Comparison of ENCODE assay signal across 18 cellular contexts in the genomic region with DNA sequence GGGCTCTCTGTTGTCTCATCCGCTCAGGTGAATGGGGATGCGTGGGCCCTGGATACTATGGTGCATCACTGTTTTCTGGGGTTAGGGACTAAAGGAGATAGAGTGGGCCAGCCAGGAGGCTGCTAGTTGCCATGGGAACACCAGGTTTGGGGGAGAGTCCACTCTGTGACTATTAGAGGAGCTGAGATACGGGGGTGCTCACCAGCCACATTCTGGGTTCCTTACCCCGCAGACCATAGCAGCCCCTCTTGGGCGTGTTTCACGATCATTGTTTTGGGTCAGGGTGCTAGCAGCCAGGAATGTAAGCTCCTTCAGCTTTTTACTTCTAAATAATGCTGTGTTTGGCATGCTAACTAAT. TPM values are rescaled to one million over a fixed set of nuclear protein-coding genes. Genes with fewer than 3 reads are reported as not detected.
A peak's percentile ranks its signal among the peaks of the same experiment; 100 is the strongest.
DNase-seq lines count a peak whose midpoint lies in the region; ATAC-seq, FAIRE-seq and TF ChIP-seq lines count a peak whose summit lies in the region.
"Had no signal": no experiment of that assay in that cellular context is flagged by ENCODE, and none has a peak within 500 bp of the region (broad histone marks: within the 10 kb centered on the region; RNA-seq: fewer than 3 reads in every experiment).

No MANE protein-coding gene starts in this region.

- H3K27ac ChIP-seq in PC-3 (ENCODE audit: low read length) = no peak overlapping the region
- peak overlapping the region; percentile 85 to 87 for H3K27ac ChIP-seq in mucosa of rectum (ENCODE audit: low read depth in 2 of 2, low read length in 2 of 2)
- H3K27ac ChIP-seq in stomach = peak overlapping the region in 4 of 5 donors; percentile 15 to 87 (median 52)
- H3K27ac ChIP-seq: C4-2B, prostate gland had no signal

- TF ChIP-seq CTCF in PC-3 (conservative IDR thresholded peaks at IDR 0.05; ENCODE audit: low read depth, low read length) (no peak), bronchial epithelial cell (IDR thresholded peaks at IDR 0.05; ENCODE audit: insufficient read depth, low read length, severe bottlenecking) (no peak), stomach (IDR thresholded peaks at IDR 0.05) (no peak)

- H3K9ac ChIP-seq in PC-3 (ENCODE audit: low read length) = no peak overlapping the region
- peak overlapping the region in 1 of 2 donors; percentile 66 for H3K9ac ChIP-seq in mucosa of rectum (ENCODE audit: low read depth in 1 of 2, low read length in 2 of 2)

- peaks cover 24% of the 10 kb centered on the region for H3K4me1 ChIP-seq in PC-3 (ENCODE audit: insufficient read depth, low read length)
- H3K4me1 ChIP-seq in mucosa of rectum (ENCODE audit: control insufficient read depth in 2 of 2, insufficient read depth in 2 of 2, low read length in 2 of 2) = peaks cover 14 to 30% of the 10 kb centered on the region in 2 donors
- peaks cover 0 to 48% (median 26%) of the 10 kb centered on the region in 4 donors for H3K4me1 ChIP-seq in stomach
- H3K4me1 ChIP-seq: prostate gland had no signal

- no peaks in the 10 kb centered on the region for H3K9me3 Mint-ChIP-seq in activated naive CD4-positive, alpha-beta T cell treated with anti-CD3 and anti-CD28 coated beads, Interleukin-2, amount 10 ng/mL, durations not matched to agents 7 days and 5 days
- H3K9me3 Mint-ChIP-seq: activated T-helper 1 cell treated with anti-CD3 and anti-CD28 coated beads, Interleukin-12 subunit alpha, Interleukin-12 subunit beta, Interleukin-2, Interleukin-4 antibody, amounts not matched to agents 30 ng/mL and 10 ng/mL and 1 ng/mL, durations not matched to agents 14 hours and 24 hours and 36 hours; stimulated activated effector memory CD8-positive, alpha-beta T cell treated with anti-CD3 and anti-CD28 coated beads, Interleukin-12 subunit alpha, Interleukin-12 subunit beta, amount 100 ng/mL, for 72 hours had no signal

- no peaks in the 10 kb centered on the region for H3K9me3 ChIP-seq in PC-3 (ENCODE audit: low read length)
- H3K9me3 ChIP-seq in mucosa of rectum (ENCODE audit: control insufficient read depth in 2 of 2, low read length in 2 of 2) = no peaks in the 10 kb centered on the region
- no peaks in the 10 kb centered on the region for H3K9me3 ChIP-seq in stomach
- H3K9me3 ChIP-seq: prostate gland, tibial nerve had no signal

- H3K4me1 Mint-ChIP-seq in activated naive CD4-positive, alpha-beta T cell treated with anti-CD3 and anti-CD28 coated beads, Interleukin-2, amount 10 ng/mL, durations not matched to agents 7 days and 5 days = peaks cover 18% of the 10 kb centered on the region

- no peak for TF ChIP-seq POLR2A in stomach (IDR thresholded peaks at IDR 0.05)

- intact Hi-C loops in PC-3 (cut with micrococcal nuclease) = no loop called here
- intact Hi-C loops in stomach (cut with DNase I; ENCODE audit: low total_unique reads) = loop anchor here (5.0 to 10.0 kb wide), 2 partner anchors 59 to 331 kb away; partner anchors contain the start of gene PJA1

- no peak for ATAC-seq in PC-3
- no peak for ATAC-seq in HG03521 (IDR thresholded peaks at IDR 0.05; ENCODE audit: unreplicated experiment)
- ATAC-seq: stimulated activated effector memory CD8-positive, alpha-beta T cell treated with anti-CD3 and anti-CD28 coated beads, Interleukin-12 subunit alpha, Interleukin-12 subunit beta, amount 100 ng/mL, for 72 hours had no signal

- WGBS in stomach, 5 donors = 84 to 91% (median 86%) methylated on average over 6 of the region's 6 CpGs

- peaks cover 31% of the 10 kb centered on the region for H3K27me3 Mint-ChIP-seq in activated naive CD4-positive, alpha-beta T cell treated with anti-CD3 and anti-CD28 coated beads, Interleukin-2, amount 10 ng/mL, durations not matched to agents 7 days and 5 days

- H3K36me3 ChIP-seq in PC-3 (ENCODE audit: low read depth, low read length) (peaks cover 11% of the 10 kb centered on the region; the same call in 1 of the 2 replicates), bronchial epithelial cell (ENCODE audit: control insufficient read depth, insufficient read depth, low read length) (peaks cover 5% of the 10 kb centered on the region), mucosa of rectum (ENCODE audit: control insufficient read depth in 2 of 2, insufficient read depth in 2 of 2, low read length in 2 of 2) (peaks cover 0 to 3% of the 10 kb centered on the region in 2 donors), stomach (no peaks in the 10 kb centered on the region)
- H3K36me3 ChIP-seq: prostate gland, tibial nerve had no signal

- no TSS peak for BruUV-seq in PC-3 (replicated peaks; lab: Mats Ljungman, UMichigan)

- H2AFZ ChIP-seq in PC-3 (ENCODE audit: low read length) = no peak overlapping the region

- peak overlapping the region; percentile 93 for H3K4me3 ChIP-seq in PC-3 (ENCODE audit: low read length)
- peak overlapping the region; percentile 79 for H3K4me3 ChIP-seq in bronchial epithelial cell (ENCODE audit: low read depth, low read length)
- no peak overlapping the region for H3K4me3 ChIP-seq in mucosa of rectum (ENCODE audit: low read length in 2 of 2)
- H3K4me3 ChIP-seq in stomach = peak overlapping the region in 1 of 4 donors; percentile 71
- H3K4me3 ChIP-seq: prostate gland had no signal

- no peak for FAIRE-seq in bronchial epithelial cell (lab: Jason Lieb, UNC)
- FAIRE-seq: TTC549 had no signal

- peaks cover 96% of the 10 kb centered on the region for H3K79me2 ChIP-seq in PC-3 (ENCODE audit: low read length)

- TF ChIP-seq EP300 in stomach (IDR thresholded peaks at IDR 0.05) = no peak

- H3K27ac Mint-ChIP-seq in activated naive CD4-positive, alpha-beta T cell treated with anti-CD3 and anti-CD28 coated beads, Interleukin-2, amount 10 ng/mL, durations not matched to agents 7 days and 5 days = no peak overlapping the region
- H3K27ac Mint-ChIP-seq: activated T-helper 1 cell treated with anti-CD3 and anti-CD28 coated beads, Interleukin-12 subunit alpha, Interleukin-12 subunit beta, Interleukin-2, Interleukin-4 antibody, amounts not matched to agents 30 ng/mL and 10 ng/mL and 1 ng/mL, durations not matched to agents 14 hours and 24 hours and 36 hours; stimulated activated effector memory CD8-positive, alpha-beta T cell treated with anti-CD3 and anti-CD28 coated beads, Interleukin-12 subunit alpha, Interleukin-12 subunit beta, amount 100 ng/mL, for 72 hours had no signal

- H3K9me2 ChIP-seq in PC-3 (replicated peaks; ENCODE audit: low read length) = no peaks in the 10 kb centered on the region

- H3K4me3 Mint-ChIP-seq in activated naive CD4-positive, alpha-beta T cell treated with anti-CD3 and anti-CD28 coated beads, Interleukin-2, amount 10 ng/mL, durations not matched to agents 7 days and 5 days = no peak overlapping the region
- H3K4me3 Mint-ChIP-seq: activated T-helper 1 cell treated with anti-CD3 and anti-CD28 coated beads, Interleukin-12 subunit alpha, Interleukin-12 subunit beta, Interleukin-2, Interleukin-4 antibody, amounts not matched to agents 30 ng/mL and 10 ng/mL and 1 ng/mL, durations not matched to agents 14 hours and 24 hours and 36 hours; stimulated activated effector memory CD8-positive, alpha-beta T cell treated with anti-CD3 and anti-CD28 coated beads, Interleukin-12 subunit alpha, Interleukin-12 subunit beta, amount 100 ng/mL, for 72 hours had no signal

- no peaks in the 10 kb centered on the region for H3F3A ChIP-seq in PC-3 (ENCODE audit: low read length, unreplicated experiment)

- H4K20me1 ChIP-seq in PC-3 (ENCODE audit: low read length) = peaks cover 76% of the 10 kb centered on the region

- no peak for DNase-seq in PC-3
- DNase-seq in bronchial epithelial cell (ENCODE audit: low read depth) = peak; percentile 22
- DNase-seq in stomach = no peak
- no peak for DNase-seq in DMS53 treated with DMSO at 0.1 percent for 48 hours (lab: John Stamatoyannopoulos, UW; ENCODE audit: unreplicated experiment)
- no peak for DNase-seq in SHP77 (lab: John Stamatoyannopoulos, UW)
- no peak for DNase-seq in activated naive CD4-positive, alpha-beta T cell treated with anti-CD3 and anti-CD28 coated beads, Interleukin-2, amount 10 ng/mL, durations not matched to agents 7 days and 5 days
- DNase-seq: effector CD4-positive, alpha-beta T cell; GOT3; hippocampal formation; NCI-H2081 treated with DMSO at 0.1 percent for 48 hours had no signal

- CTCF ChIA-PET in PC-3 (lab: Charles Lee) = no interaction called here
- CTCF ChIA-PET in activated naive CD4-positive, alpha-beta T cell treated with anti-CD3 and anti-CD28 coated beads, Interleukin-2, amount 10 ng/mL, durations not matched to agents 7 days and 5 days (lab: Charles Lee) = interaction anchor here (1.1 kb wide), 1 partner anchor 554 kb away, joined by 3 read pairs; no protein-coding TSS in a partner anchor

- H3K27me3 ChIP-seq in PC-3 (ENCODE audit: low read length) (no peaks in the 10 kb centered on the region), bronchial epithelial cell (ENCODE audit: control insufficient read depth, insufficient read depth, low read length) (no peaks in the 10 kb centered on the region), mucosa of rectum (ENCODE audit: control insufficient read depth in 2 of 2, insufficient read depth in 2 of 2, low read length in 2 of 2) (peaks cover 0 to 2% of the 10 kb centered on the region in 2 donors), stomach (peaks cover 0 to 3% (median 0%) of the 10 kb centered on the region in 3 donors)
- H3K27me3 ChIP-seq: tibial nerve had no signal

- peak overlapping the region; percentile 97 for H3K4me2 ChIP-seq in PC-3 (ENCODE audit: low read length)

- H3K36me3 Mint-ChIP-seq in activated naive CD4-positive, alpha-beta T cell treated with anti-CD3 and anti-CD28 coated beads, Interleukin-2, amount 10 ng/mL, durations not matched to agents 7 days and 5 days = peaks cover 2% of the 10 kb centered on the region
- H3K36me3 Mint-ChIP-seq: stimulated activated effector memory CD8-positive, alpha-beta T cell treated with anti-CD3 and anti-CD28 coated beads, Interleukin-12 subunit alpha, Interleukin-12 subunit beta, amount 100 ng/mL, for 72 hours had no signal

- POLR2A ChIA-PET in PC-3 (lab: Charles Lee; ENCODE audit: unreplicated experiment) = no interaction called here

RNA-seq across cellular contexts. Expression of gene EFNB1, which starts 4.6 kb away (rescaled TPM):
- total RNA-seq in PC-3 (2014; rRNA removed) (102 and 142 TPM in 2 replicates), bronchial epithelial cell (117 and 159 TPM in 2 replicates), stomach (100 to 1,000 TPM in 1 of 5 donors, 10 to 100 TPM in 3, 1 to 10 TPM in 1; 5.8 to 160 (median 26.1) TPM)
- 10 to 100 TPM in 2 of 3 donors, 1 to 10 TPM in 1; 9.2 to 15.0 (median 10.1) TPM for polyA plus RNA-seq in stomach

Comparison
In these comparisons a context has a peak if more than half of its experiments do, and no peak if none do; other contexts are left out.
1. H3K4me3 ChIP-seq: peak in PC-3 (single experiment) and bronchial epithelial cell (single experiment); none in mucosa of rectum (0 of 2).